Comparison of ENCODE assay signal across 12 cellular contexts in genomic region chr10:112390125-112390703, GRCh38. TPM values are rescaled to one million over a fixed set of nuclear protein-coding genes. Genes with fewer than 3 reads are reported as not detected.
DNase-seq lines count a peak whose midpoint lies in the region; ATAC-seq and TF ChIP-seq lines count a peak whose summit lies in the region.
"Had no signal": no experiment of that assay in that cellular context is flagged by ENCODE, and none has a peak within 500 bp of the region (broad histone marks: within the 10 kb centered on the region; RNA-seq: fewer than 3 reads in every experiment).

No MANE protein-coding gene starts in this region.

- DNase-seq in GM12865 (ENCODE audit: low read depth) (peak; percentile 16), PC-3 (no peak), ascending aorta (ENCODE audit: low spot score in 2 of 2) (no peak)
- no peak for DNase-seq in activated CD4-positive, CD25-positive, alpha-beta regulatory T cell treated with anti-CD3 and anti-CD28 coated beads, Interleukin-2, amount 50 U/mL, for 72 hours
- DNase-seq: amniotic stem cell, kidney, NCI-H1092, NCI-H446 had no signal

- no peak overlapping the region for H3K9ac ChIP-seq in PC-3 (ENCODE audit: low read length)

- H3K9me3 ChIP-seq in PC-3 (ENCODE audit: low read length) (no peaks in the 10 kb centered on the region), ascending aorta (no peaks in the 10 kb centered on the region)
- H3K9me3 ChIP-seq: Peyer's patch had no signal

- CTCF ChIA-PET in PC-3 (lab: Charles Lee), result no interaction called here

- H3K36me3 ChIP-seq in PC-3 (ENCODE audit: low read depth, low read length) (no peaks in the 10 kb centered on the region), ascending aorta (no peaks in the 10 kb centered on the region)

- no peak overlapping the region for H3K4me2 ChIP-seq in PC-3 (ENCODE audit: low read length)

- no peaks in the 10 kb centered on the region for H4K20me1 ChIP-seq in PC-3 (ENCODE audit: low read length)

- H3F3A ChIP-seq in PC-3 (ENCODE audit: low read length, unreplicated experiment), result no peaks in the 10 kb centered on the region

- H3K79me2 ChIP-seq in PC-3 (ENCODE audit: low read length), result no peaks in the 10 kb centered on the region

- intact Hi-C loops in PC-3 (cut with micrococcal nuclease) (no loop called here), ascending aorta (cut with DNase I) (no loop called here)

- H3K9me3 Mint-ChIP-seq in activated T-helper 17 cell treated with anti-CD3 and anti-CD28 coated beads, Interleukin-2, amount 50 U/mL, for 72 hours, result no peaks in the 10 kb centered on the region

- H3K27me3 Mint-ChIP-seq in activated T-helper 17 cell treated with anti-CD3 and anti-CD28 coated beads, Interleukin-2, amount 50 U/mL, for 72 hours, result no peaks in the 10 kb centered on the region

- H3K4me1 Mint-ChIP-seq in activated T-helper 17 cell treated with anti-CD3 and anti-CD28 coated beads, Interleukin-2, amount 50 U/mL, for 72 hours, result peaks cover 48% of the 10 kb centered on the region

- H3K27me3 ChIP-seq in PC-3 (ENCODE audit: low read length) (no peaks in the 10 kb centered on the region), ascending aorta (no peaks in the 10 kb centered on the region)
- H3K27me3 ChIP-seq: Peyer's patch had no signal

- TF ChIP-seq CTCF in GM12865 (IDR thresholded peaks at IDR 0.05; ENCODE audit: insufficient read depth, low read depth, low read length, missing control alignments) (no peak), PC-3 (conservative IDR thresholded peaks at IDR 0.05; ENCODE audit: low read depth, low read length) (no peak), ascending aorta (IDR thresholded peaks at IDR 0.05) (no peak)

- peak overlapping the region; percentile 78 for H3K27ac Mint-ChIP-seq in activated T-helper 17 cell treated with anti-CD3 and anti-CD28 coated beads, Interleukin-2, amount 50 U/mL, for 72 hours

- BruUV-seq in PC-3 (replicated peaks; lab: Mats Ljungman, UMichigan), result no TSS peak

- H3K4me3 ChIP-seq in GM12865 (ENCODE audit: low read depth, low read length) (no peak overlapping the region), skin epidermis (no peak overlapping the region), PC-3 (ENCODE audit: low read length) (no peak overlapping the region), ascending aorta (no peak overlapping the region)
- H3K4me3 ChIP-seq: Peyer's patch had no signal

- H3K27ac ChIP-seq in skin epidermis (peak overlapping the region in 11 of 21 experiments; percentile 6 to 76 (median 48)), PC-3 (ENCODE audit: low read length) (no peak overlapping the region), ascending aorta (no peak overlapping the region)

- peaks cover 39% of the 10 kb centered on the region for H3K36me3 Mint-ChIP-seq in activated T-helper 17 cell treated with anti-CD3 and anti-CD28 coated beads, Interleukin-2, amount 50 U/mL, for 72 hours (ENCODE audit: low read depth)

- no peaks in the 10 kb centered on the region for H3K9me2 ChIP-seq in PC-3 (replicated peaks; ENCODE audit: low read length)

- ATAC-seq in GM21381 (IDR thresholded peaks at IDR 0.05; ENCODE audit: unreplicated experiment) (peak; percentile 43), PC-3 (no peak)
- ATAC-seq in activated T-helper 17 cell treated with anti-CD3 and anti-CD28 coated beads, Interleukin-2, amount 50 U/mL, for 72 hours (replicated peaks), result peak; percentile 27

- POLR2A ChIA-PET in PC-3 (lab: Charles Lee; ENCODE audit: unreplicated experiment), result no interaction called here

- H3K4me1 ChIP-seq in PC-3 (ENCODE audit: insufficient read depth, low read length) (peaks cover 23% of the 10 kb centered on the region), ascending aorta (no peaks in the 10 kb centered on the region)

- H3K4me3 Mint-ChIP-seq in activated T-helper 17 cell treated with anti-CD3 and anti-CD28 coated beads, Interleukin-2, amount 50 U/mL, for 72 hours, result peak overlapping the region; percentile 73

- H2AFZ ChIP-seq in PC-3 (ENCODE audit: low read length), result no peak overlapping the region

RNA-seq across cellular contexts. Expression of gene ACSL5, which starts 16.3 kb away (rescaled TPM):
- total RNA-seq in activated T-helper 17 cell treated with anti-CD3 and anti-CD28 coated beads, Interleukin-2, amount 50 U/mL, for 72 hours, result 10 to 100 TPM; 56.6 to 71.9 TPM
- total RNA-seq in PC-3 (2014; rRNA removed), result 1.4 TPM in 1 of 2 replicates, not detected in the other
- total RNA-seq in ascending aorta, result 9.3 TPM

RNA-seq across cellular contexts. Expression of gene ZDHHC6, which starts 56.5 kb away (rescaled TPM):
- 10 to 100 TPM; 45.4 to 56.2 TPM for total RNA-seq in activated T-helper 17 cell treated with anti-CD3 and anti-CD28 coated beads, Interleukin-2, amount 50 U/mL, for 72 hours
- total RNA-seq in PC-3 (2014; rRNA removed), result 12.6 and 17.7 TPM in 2 replicates
- total RNA-seq in ascending aorta, result 67.3 TPM

RNA-seq across cellular contexts. Expression of gene VTI1A, which starts 56.8 kb away (rescaled TPM):
- total RNA-seq in activated T-helper 17 cell treated with anti-CD3 and anti-CD28 coated beads, Interleukin-2, amount 50 U/mL, for 72 hours, result 10 to 100 TPM; 35.2 to 46.9 TPM
- total RNA-seq in PC-3 (2014; rRNA removed) (18.1 and 33.1 TPM in 2 replicates), ascending aorta (32.5 TPM)

Comparison
In these comparisons a context has a peak if more than half of its experiments do, and no peak if none do; other contexts are left out.
1. H3K27ac ChIP-seq: peak in skin epidermis (11 of 21); none in PC-3 (single experiment) and ascending aorta (0 of 2).